2 cellular contexts compared by ENCODE assay signal in genomic region chr14:96725232-96725631, GRCh38.
"Had no signal": no experiment of that assay in that cellular context is flagged by ENCODE, and none has a peak within 500 bp of the region (broad histone marks: within the 10 kb centered on the region; RNA-seq: fewer than 3 reads in every experiment).

No MANE protein-coding gene starts in this region.

- H3K4me3 ChIP-seq: GM12878 had no signal

- DNase-seq: GDM1 had no signal

- ATAC-seq: GM12878 had no signal
